Comparison of ENCODE assay signal across 16 cellular contexts in genomic region chr7:125127304-125127703, GRCh38.
A peak's percentile ranks its signal among the peaks of the same experiment; 100 is the strongest.
DNase-seq lines count a peak whose midpoint lies in the region; TF ChIP-seq lines count a peak whose summit lies in the region.
"Had no signal": no experiment of that assay in that cellular context is flagged by ENCODE, and none has a peak within 500 bp of the region (broad histone marks: within the 10 kb centered on the region; RNA-seq: fewer than 3 reads in every experiment).

No MANE protein-coding gene starts in this region.

- H3K9me3 ChIP-seq in SJCRH30 (replicated peaks) (no peaks in the 10 kb centered on the region), left ventricle myocardium inferior (replicated peaks) (no peaks in the 10 kb centered on the region)
- H3K9me3 ChIP-seq: HAP-1 had no signal

- peaks cover 6% of the 10 kb centered on the region for H3K27me3 Mint-ChIP-seq in glutamatergic neuron (ENCODE audit: unreplicated experiment)
- no peaks in the 10 kb centered on the region for H3K27me3 Mint-ChIP-seq in nephron (ENCODE audit: low read depth)
- H3K27me3 Mint-ChIP-seq: CD4-positive, alpha-beta memory T cell had no signal

- H3K4me3 ChIP-seq in SJCRH30 = no peak overlapping the region
- H3K4me3 ChIP-seq in left ventricle myocardium inferior = no peak overlapping the region
- H3K4me3 ChIP-seq: HAP-1 had no signal

- H3K4me3 Mint-ChIP-seq in glutamatergic neuron (ENCODE audit: unreplicated experiment) (no peak overlapping the region), nephron (peak overlapping the region in 1 of 3 experiments; percentile 10)
- H3K4me3 Mint-ChIP-seq: CD4-positive, alpha-beta memory T cell; HFFc6 had no signal

- H3K4me1 Mint-ChIP-seq in glutamatergic neuron (ENCODE audit: low read depth, unreplicated experiment) (peaks cover 36% of the 10 kb centered on the region), nephron (peaks cover 33% of the 10 kb centered on the region)
- H3K4me1 Mint-ChIP-seq: CD4-positive, alpha-beta memory T cell had no signal

- DNase-seq in SJCRH30 = peak; percentile 44 to 87
- DNase-seq in glutamatergic neuron = no peak
- DNase-seq in NCI-H524 (lab: John Stamatoyannopoulos, UW) = no peak
- DNase-seq in left ventricle myocardium inferior = no peak
- no peak for DNase-seq in superior temporal gyrus (ENCODE audit: extremely low spot score)
- DNase-seq: C1 segment of cervical spinal cord; Calu3; CD4-positive, alpha-beta memory T cell; COR-L47; DMS53; DMS79 treated with DMSO at 0.1 percent for 48 hours; GF-D8; GOT3; HFFc6 had no signal

- H3K27ac ChIP-seq in SJCRH30 = peak overlapping the region; percentile 57
- H3K27ac ChIP-seq in left ventricle myocardium inferior (replicated peaks) = no peak overlapping the region

- H3K36me3 ChIP-seq in SJCRH30 (no peaks in the 10 kb centered on the region), left ventricle myocardium inferior (no peaks in the 10 kb centered on the region)
- H3K36me3 ChIP-seq: HAP-1 had no signal

- no peaks in the 10 kb centered on the region for H3K36me3 Mint-ChIP-seq in glutamatergic neuron (ENCODE audit: unreplicated experiment)
- no peaks in the 10 kb centered on the region for H3K36me3 Mint-ChIP-seq in nephron (ENCODE audit: low read depth)
- H3K36me3 Mint-ChIP-seq: CD4-positive, alpha-beta memory T cell had no signal

- intact Hi-C loops in left ventricle myocardium inferior (cut with micrococcal nuclease) = no loop called here

- TF ChIP-seq CTCF in glutamatergic neuron (IDR thresholded peaks at IDR 0.05; ENCODE audit: partially characterized antibody, unreplicated experiment) = no peak
- no peak for TF ChIP-seq CTCF in nephron (IDR thresholded peaks at IDR 0.05; ENCODE audit: unreplicated experiment in 3 of 3)
- TF ChIP-seq CTCF in left ventricle myocardium inferior (IDR thresholded peaks at IDR 0.05; ENCODE audit: borderline replicate concordance) = no peak

- peaks cover 20% of the 10 kb centered on the region for H3K4me1 ChIP-seq in SJCRH30
- no peaks in the 10 kb centered on the region for H3K4me1 ChIP-seq in left ventricle myocardium inferior

- H3K27ac Mint-ChIP-seq in glutamatergic neuron (ENCODE audit: unreplicated experiment) = peak overlapping the region; percentile 75
- peak overlapping the region; percentile 68 to 77 (median 76) for H3K27ac Mint-ChIP-seq in nephron
- H3K27ac Mint-ChIP-seq: CD4-positive, alpha-beta memory T cell; HFFc6 had no signal

- H3K9me3 Mint-ChIP-seq in glutamatergic neuron (ENCODE audit: unreplicated experiment) = peaks cover 12% of the 10 kb centered on the region
- H3K9me3 Mint-ChIP-seq in nephron = peaks cover 6% of the 10 kb centered on the region

- H3K27me3 ChIP-seq in SJCRH30 = no peaks in the 10 kb centered on the region
- no peaks in the 10 kb centered on the region for H3K27me3 ChIP-seq in left ventricle myocardium inferior (ENCODE audit: low read depth)

Comparison
In these comparisons a context has a peak if more than half of its experiments do, and no peak if none do; other contexts are left out.
1. DNase-seq: peak in SJCRH30 (2 of 2); none in glutamatergic neuron (single experiment), NCI-H524 (0 of 2), left ventricle myocardium inferior (single experiment) and superior temporal gyrus (single experiment).